Comparison of ENCODE assay signal across 2 cellular contexts in the genomic region with DNA sequence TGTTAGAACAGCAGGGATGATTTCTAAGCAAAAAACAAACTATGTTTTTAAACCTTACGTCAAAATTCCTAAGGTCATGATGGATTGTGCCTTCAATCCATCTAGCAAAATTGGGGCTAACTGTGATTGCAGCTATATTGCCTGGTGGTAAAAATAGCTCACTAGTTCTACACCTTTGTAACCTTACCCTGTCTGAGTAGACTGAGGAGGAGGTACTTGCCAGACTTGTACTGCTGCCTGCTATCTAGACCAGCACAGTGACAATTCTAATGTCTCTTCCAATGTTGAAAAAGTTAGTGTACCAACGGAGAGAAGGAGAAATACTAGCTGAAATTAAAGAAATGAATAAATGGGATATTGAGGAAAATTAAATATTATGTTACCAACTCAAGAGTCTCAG.
TF ChIP-seq lines count a peak whose summit lies in the region.

No MANE protein-coding gene starts in this region.

TF ChIP-seq in A549, 52 proteins besides CTCF, POLR2A, EP300 and RAD21:
- no peak for TF ChIP-seq CEBPB (IDR thresholded peaks at IDR 0.05)
- no peak for TF ChIP-seq CBX8 (IDR thresholded peaks at IDR 0.05)

TF ChIP-seq in GM12878, 131 proteins besides CTCF, POLR2A, EP300 and RAD21:
- TF ChIP-seq, protein P1, sequence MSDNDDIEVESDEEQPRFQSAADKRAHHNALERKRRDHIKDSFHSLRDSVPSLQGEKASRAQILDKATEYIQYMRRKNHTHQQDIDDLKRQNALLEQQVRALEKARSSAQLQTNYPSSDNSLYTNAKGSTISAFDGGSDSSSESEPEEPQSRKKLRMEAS (IDR thresholded peaks at IDR 0.05; ENCODE audit: low read depth, low read length), result no peak
- no peak for TF ChIP-seq MEF2B (IDR thresholded peaks at IDR 0.05; ENCODE audit: partially characterized antibody, poor library complexity, severe bottlenecking)
- no peak for TF ChIP-seq NFYA (IDR thresholded peaks at IDR 0.05; ENCODE audit: borderline replicate concordance, low read depth, low read length)
- no peak for TF ChIP-seq NR2C2 (IDR thresholded peaks at IDR 0.05; ENCODE audit: borderline replicate concordance, control insufficient read depth, insufficient read length, low read depth)
- TF ChIP-seq, protein P2, sequence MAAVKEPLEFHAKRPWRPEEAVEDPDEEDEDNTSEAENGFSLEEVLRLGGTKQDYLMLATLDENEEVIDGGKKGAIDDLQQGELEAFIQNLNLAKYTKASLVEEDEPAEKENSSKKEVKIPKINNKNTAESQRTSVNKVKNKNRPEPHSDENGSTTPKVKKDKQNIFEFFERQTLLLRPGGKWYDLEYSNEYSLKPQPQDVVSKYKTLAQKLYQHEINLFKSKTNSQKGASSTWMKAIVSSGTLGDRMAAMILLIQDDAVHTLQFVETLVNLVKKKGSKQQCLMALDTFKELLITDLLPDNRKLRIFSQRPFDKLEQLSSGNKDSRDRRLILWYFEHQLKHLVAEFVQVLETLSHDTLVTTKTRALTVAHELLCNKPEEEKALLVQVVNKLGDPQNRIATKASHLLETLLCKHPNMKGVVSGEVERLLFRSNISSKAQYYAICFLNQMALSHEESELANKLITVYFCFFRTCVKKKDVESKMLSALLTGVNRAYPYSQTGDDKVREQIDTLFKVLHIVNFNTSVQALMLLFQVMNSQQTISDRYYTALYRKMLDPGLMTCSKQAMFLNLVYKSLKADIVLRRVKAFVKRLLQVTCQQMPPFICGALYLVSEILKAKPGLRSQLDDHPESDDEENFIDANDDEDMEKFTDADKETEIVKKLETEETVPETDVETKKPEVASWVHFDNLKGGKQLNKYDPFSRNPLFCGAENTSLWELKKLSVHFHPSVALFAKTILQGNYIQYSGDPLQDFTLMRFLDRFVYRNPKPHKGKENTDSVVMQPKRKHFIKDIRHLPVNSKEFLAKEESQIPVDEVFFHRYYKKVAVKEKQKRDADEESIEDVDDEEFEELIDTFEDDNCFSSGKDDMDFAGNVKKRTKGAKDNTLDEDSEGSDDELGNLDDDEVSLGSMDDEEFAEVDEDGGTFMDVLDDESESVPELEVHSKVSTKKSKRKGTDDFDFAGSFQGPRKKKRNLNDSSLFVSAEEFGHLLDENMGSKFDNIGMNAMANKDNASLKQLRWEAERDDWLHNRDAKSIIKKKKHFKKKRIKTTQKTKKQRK (IDR thresholded peaks at IDR 0.05; ENCODE audit: low read depth, low read length), result no peak
- no peak for TF ChIP-seq STAT3 (IDR thresholded peaks at IDR 0.05; ENCODE audit: low read depth, low read length)
- no peak for TF ChIP-seq MTA2 (IDR thresholded peaks at IDR 0.05; ENCODE audit: low read depth)
- TF ChIP-seq KAT2A (conservative IDR thresholded peaks at IDR 0.05; ENCODE audit: control insufficient read depth, low read depth, low read length), result no peak
- no peak for TF ChIP-seq NFXL1 (IDR thresholded peaks at IDR 0.05; ENCODE audit: borderline replicate concordance)
- TF ChIP-seq CHD2 (IDR thresholded peaks at IDR 0.05; ENCODE audit: borderline replicate concordance, low read depth, low read length), result no peak
- TF ChIP-seq, protein P3, sequence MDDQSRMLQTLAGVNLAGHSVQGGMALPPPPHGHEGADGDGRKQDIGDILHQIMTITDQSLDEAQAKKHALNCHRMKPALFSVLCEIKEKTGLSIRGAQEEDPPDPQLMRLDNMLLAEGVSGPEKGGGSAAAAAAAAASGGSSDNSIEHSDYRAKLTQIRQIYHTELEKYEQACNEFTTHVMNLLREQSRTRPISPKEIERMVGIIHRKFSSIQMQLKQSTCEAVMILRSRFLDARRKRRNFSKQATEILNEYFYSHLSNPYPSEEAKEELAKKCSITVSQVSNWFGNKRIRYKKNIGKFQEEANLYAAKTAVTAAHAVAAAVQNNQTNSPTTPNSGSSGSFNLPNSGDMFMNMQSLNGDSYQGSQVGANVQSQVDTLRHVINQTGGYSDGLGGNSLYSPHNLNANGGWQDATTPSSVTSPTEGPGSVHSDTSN (IDR thresholded peaks at IDR 0.05; ENCODE audit: insufficient replicate concordance, low read depth, low read length), result no peak
- no peak for TF ChIP-seq SPI1 (IDR thresholded peaks at IDR 0.05; ENCODE audit: borderline replicate concordance, insufficient read depth, low read depth, low read length)
- TF ChIP-seq, protein P4, sequence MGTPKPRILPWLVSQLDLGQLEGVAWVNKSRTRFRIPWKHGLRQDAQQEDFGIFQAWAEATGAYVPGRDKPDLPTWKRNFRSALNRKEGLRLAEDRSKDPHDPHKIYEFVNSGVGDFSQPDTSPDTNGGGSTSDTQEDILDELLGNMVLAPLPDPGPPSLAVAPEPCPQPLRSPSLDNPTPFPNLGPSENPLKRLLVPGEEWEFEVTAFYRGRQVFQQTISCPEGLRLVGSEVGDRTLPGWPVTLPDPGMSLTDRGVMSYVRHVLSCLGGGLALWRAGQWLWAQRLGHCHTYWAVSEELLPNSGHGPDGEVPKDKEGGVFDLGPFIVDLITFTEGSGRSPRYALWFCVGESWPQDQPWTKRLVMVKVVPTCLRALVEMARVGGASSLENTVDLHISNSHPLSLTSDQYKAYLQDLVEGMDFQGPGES (IDR thresholded peaks at IDR 0.05), result no peak
- no peak for TF ChIP-seq MXI1 (IDR thresholded peaks at IDR 0.05; ENCODE audit: low read depth, low read length)
- TF ChIP-seq, protein P5, sequence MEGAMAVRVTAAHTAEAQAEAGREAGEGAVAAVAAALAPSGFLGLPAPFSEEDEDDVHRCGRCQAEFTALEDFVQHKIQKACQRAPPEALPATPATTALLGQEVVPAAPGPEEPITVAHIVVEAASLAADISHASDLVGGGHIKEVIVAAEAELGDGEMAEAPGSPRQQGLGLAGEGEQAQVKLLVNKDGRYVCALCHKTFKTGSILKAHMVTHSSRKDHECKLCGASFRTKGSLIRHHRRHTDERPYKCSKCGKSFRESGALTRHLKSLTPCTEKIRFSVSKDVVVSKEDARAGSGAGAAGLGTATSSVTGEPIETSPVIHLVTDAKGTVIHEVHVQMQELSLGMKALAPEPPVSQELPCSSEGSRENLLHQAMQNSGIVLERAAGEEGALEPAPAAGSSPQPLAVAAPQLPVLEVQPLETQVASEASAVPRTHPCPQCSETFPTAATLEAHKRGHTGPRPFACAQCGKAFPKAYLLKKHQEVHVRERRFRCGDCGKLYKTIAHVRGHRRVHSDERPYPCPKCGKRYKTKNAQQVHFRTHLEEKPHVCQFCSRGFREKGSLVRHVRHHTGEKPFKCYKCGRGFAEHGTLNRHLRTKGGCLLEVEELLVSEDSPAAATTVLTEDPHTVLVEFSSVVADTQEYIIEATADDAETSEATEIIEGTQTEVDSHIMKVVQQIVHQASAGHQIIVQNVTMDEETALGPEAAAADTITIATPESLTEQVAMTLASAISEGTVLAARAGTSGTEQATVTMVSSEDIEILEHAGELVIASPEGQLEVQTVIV (IDR thresholded peaks at IDR 0.05; ENCODE audit: borderline replicate concordance, partially characterized antibody), result no peak
- no peak for TF ChIP-seq SMAD1 (IDR thresholded peaks at IDR 0.05; ENCODE audit: low read depth, partially characterized antibody)
- no peak for TF ChIP-seq ESRRA (IDR thresholded peaks at IDR 0.05; ENCODE audit: low read length)
